ENCODE assay signal across 14 cellular contexts in genomic region chr1:56411484-56412180, GRCh38.
DNase-seq lines count a peak whose midpoint lies in the region; ATAC-seq and TF ChIP-seq lines count a peak whose summit lies in the region.
"Had no signal": no experiment of that assay in that cellular context is flagged by ENCODE, and none has a peak within 500 bp of the region (broad histone marks: within the 10 kb centered on the region; RNA-seq: fewer than 3 reads in every experiment).

No MANE protein-coding gene starts in this region.

- no peak overlapping the region for H3K27ac ChIP-seq in endodermal cell (ENCODE audit: low read depth, low read length)
- peak overlapping the region; percentile 5 to 55 for H3K27ac ChIP-seq in left lung
- H3K27ac ChIP-seq: testis had no signal

- H3K9me3 Mint-ChIP-seq in Caco-2 (ENCODE audit: unreplicated experiment) (no peaks in the 10 kb centered on the region), endodermal cell (peaks cover 6% of the 10 kb centered on the region)
- H3K9me3 Mint-ChIP-seq: activated T-helper 17 cell treated with anti-CD3 and anti-CD28 coated beads, Interleukin-2, amount 50 U/mL, for 72 hours had no signal

- H3K4me1 ChIP-seq in Caco-2 (peaks cover 47% of the 10 kb centered on the region), endodermal cell (ENCODE audit: control insufficient read depth, insufficient read depth, low read length) (peaks cover 5% of the 10 kb centered on the region), left lung (peaks cover 0 to 3% of the 10 kb centered on the region in 2 donors)
- H3K4me1 ChIP-seq: testis had no signal

- H3K27me3 ChIP-seq in Caco-2 (replicated peaks; ENCODE audit: control insufficient read depth, insufficient read depth, low read length) (no peaks in the 10 kb centered on the region), endodermal cell (ENCODE audit: control insufficient read depth, insufficient read depth, low read length, poor library complexity, severe bottlenecking) (no peaks in the 10 kb centered on the region), left lung (no peaks in the 10 kb centered on the region)
- H3K27me3 ChIP-seq: spleen, testis had no signal

- BruUV-seq in Caco-2 (replicated peaks; lab: Mats Ljungman, UMichigan), result no TSS peak

- TF ChIP-seq CTCF in Caco-2 (IDR thresholded peaks at IDR 0.05; ENCODE audit: insufficient read depth in 1 of 2, low read depth in 1 of 2, low read length in 1 of 2, severe bottlenecking in 1 of 2, unreplicated experiment in 1 of 2) (no peak), endodermal cell (conservative IDR thresholded peaks at IDR 0.05) (no peak), left lung (IDR thresholded peaks at IDR 0.05) (no peak)

- intact Hi-C loops in Caco-2 (cut with micrococcal nuclease; ENCODE audit: unreplicated experiment) (no loop called here), left lung (cut with DNase I) (loop anchor here in 1 of 2 donors (10.0 kb wide), 1 partner anchor 163 kb away; the partner anchor contains the start of gene PLPP3), left colon (cut with DNase I, micrococcal nuclease) (loop anchor here in 1 of 2 donors (10.0 kb wide), 1 partner anchor 143 kb away; no protein-coding TSS in a partner anchor)

- H3K27me3 Mint-ChIP-seq in Caco-2 (ENCODE audit: insufficient read depth, unreplicated experiment) (no peaks in the 10 kb centered on the region), endodermal cell (ENCODE audit: insufficient read depth) (peaks cover 6% of the 10 kb centered on the region)

- H3K27ac Mint-ChIP-seq in Caco-2 (ENCODE audit: unreplicated experiment) (peak overlapping the region; percentile 54), endodermal cell (no peak overlapping the region)
- H3K27ac Mint-ChIP-seq: activated T-helper 17 cell treated with anti-CD3 and anti-CD28 coated beads, Interleukin-2, amount 50 U/mL, for 72 hours had no signal

- POLR2A ChIA-PET in Caco-2 (lab: Charles Lee), result no interaction called here

- DNase-seq in Caco-2, result no peak
- peak; percentile 31 for DNase-seq in endodermal cell
- no peak for DNase-seq in left lung
- DNase-seq in pulmonary artery endothelial cell (ENCODE audit: low read depth, low spot score), result peak; percentile 66
- no peak for DNase-seq in NK-92 (lab: John Stamatoyannopoulos, UW; ENCODE audit: unreplicated experiment)
- DNase-seq in left colon, result no peak
- DNase-seq: activated CD4-positive, alpha-beta T cell treated with anti-CD3 and anti-CD28 coated beads, Interleukin-2, amount 50 U/mL, for 4 hours; AML-193; NCI-H2029 treated with DMSO at 0.1 percent for 48 hours; spleen; testis had no signal

- no peak overlapping the region for H3K4me3 Mint-ChIP-seq in Caco-2 (ENCODE audit: unreplicated experiment)
- H3K4me3 Mint-ChIP-seq in endodermal cell, result no peak overlapping the region
- H3K4me3 Mint-ChIP-seq: activated T-helper 17 cell treated with anti-CD3 and anti-CD28 coated beads, Interleukin-2, amount 50 U/mL, for 72 hours had no signal

- no peak for ATAC-seq in left lung
- ATAC-seq in GM21717 (IDR thresholded peaks at IDR 0.05; ENCODE audit: unreplicated experiment), result no peak
- ATAC-seq in GM21786 (IDR thresholded peaks at IDR 0.05; ENCODE audit: unreplicated experiment), result no peak
- ATAC-seq in left colon, result no peak
- ATAC-seq: activated T-helper 17 cell treated with anti-CD3 and anti-CD28 coated beads, Interleukin-2, amount 50 U/mL, for 72 hours had no signal

- H3K36me3 ChIP-seq in Caco-2 (ENCODE audit: control insufficient read depth, insufficient read depth, low read length), result no peaks in the 10 kb centered on the region
- no peaks in the 10 kb centered on the region for H3K36me3 ChIP-seq in endodermal cell (ENCODE audit: control insufficient read depth, insufficient read depth, low read length)
- no peaks in the 10 kb centered on the region for H3K36me3 ChIP-seq in left lung
- H3K36me3 ChIP-seq: spleen had no signal

- H3K9me3 ChIP-seq in Caco-2, result no peaks in the 10 kb centered on the region
- peaks cover 19% of the 10 kb centered on the region for H3K9me3 ChIP-seq in endodermal cell (ENCODE audit: control insufficient read depth, low read length)
- H3K9me3 ChIP-seq in left lung, result no peaks in the 10 kb centered on the region
- H3K9me3 ChIP-seq: spleen, testis had no signal

- peaks cover 5% of the 10 kb centered on the region for H3K36me3 Mint-ChIP-seq in Caco-2 (ENCODE audit: insufficient read depth, unreplicated experiment)
- no peaks in the 10 kb centered on the region for H3K36me3 Mint-ChIP-seq in endodermal cell (ENCODE audit: low read depth)

- CTCF ChIA-PET in Caco-2 (lab: Charles Lee), result no interaction called here

- H3K4me1 Mint-ChIP-seq in Caco-2 (ENCODE audit: low read depth, unreplicated experiment) (peaks cover 28% of the 10 kb centered on the region), endodermal cell (peaks cover 46% of the 10 kb centered on the region)
- H3K4me1 Mint-ChIP-seq: activated T-helper 17 cell treated with anti-CD3 and anti-CD28 coated beads, Interleukin-2, amount 50 U/mL, for 72 hours had no signal

- H3K4me3 ChIP-seq in Caco-2 (ENCODE audit: low read depth, low read length), result no peak overlapping the region
- no peak overlapping the region for H3K4me3 ChIP-seq in endodermal cell (ENCODE audit: low read length)
- H3K4me3 ChIP-seq in left lung, result no peak overlapping the region
- H3K4me3 ChIP-seq: spleen, testis had no signal

- H3K9ac ChIP-seq in endodermal cell (ENCODE audit: extremely low read depth, low read length, poor library complexity, severe bottlenecking), result no peak overlapping the region

- WGBS in endodermal cell (ENCODE audit: insufficient coverage in 1 of 2, insufficient read length in 1 of 2), 2 experiments, result 77 to 88% methylated on average over 6 to 13 of the region's 13 CpGs

Comparison
In these comparisons a context has a peak if more than half of its experiments do, and no peak if none do; other contexts are left out.
1. DNase-seq: peak in endodermal cell (single experiment) and pulmonary artery endothelial cell (single experiment); none in Caco-2 (0 of 2), left lung (0 of 2), NK-92 (single experiment) and left colon (0 of 2).